Comparison of ENCODE assay signal across 20 cellular contexts in genomic region chr14:26282578-26282977, GRCh38.
DNase-seq lines count a peak whose midpoint lies in the region; TF ChIP-seq lines count a peak whose summit lies in the region.
"Had no signal": no experiment of that assay in that cellular context is flagged by ENCODE, and none has a peak within 500 bp of the region (broad histone marks: within the 10 kb centered on the region; RNA-seq: fewer than 3 reads in every experiment).

No MANE protein-coding gene starts in this region.

- H2AFZ ChIP-seq in smooth muscle cell (ENCODE audit: low read depth), result peak overlapping the region; percentile 54

- no peaks in the 10 kb centered on the region for H3K36me3 ChIP-seq in smooth muscle cell (ENCODE audit: low read depth)
- H3K36me3 ChIP-seq: SJCRH30 had no signal

- no peaks in the 10 kb centered on the region for H3K27me3 ChIP-seq in smooth muscle cell (ENCODE audit: low read depth)
- H3K27me3 ChIP-seq: SJCRH30 had no signal

- WGBS in smooth muscle cell (ENCODE audit: low lambda C conversion rate), result 69% methylated on average over 2 of the region's 2 CpGs

- TF ChIP-seq CTCF in smooth muscle cell (IDR thresholded peaks at IDR 0.05; ENCODE audit: borderline replicate concordance, insufficient read depth, poor library complexity, severe bottlenecking), result no peak

- H3K36me3 Mint-ChIP-seq in T-helper 2 cell treated with Interferon-gamma antibody and Interleukin-4, amounts not matched to agents 5 μg/mL and 100 μg/mL, for 36 hours (ENCODE audit: low read depth), result no peaks in the 10 kb centered on the region

- H3K27me3 Mint-ChIP-seq in T-helper 2 cell treated with Interferon-gamma antibody and Interleukin-4, amounts not matched to agents 5 μg/mL and 100 μg/mL, for 36 hours (ENCODE audit: low read depth), result no peaks in the 10 kb centered on the region
- H3K27me3 Mint-ChIP-seq: activated naive CD8-positive, alpha-beta T cell treated with anti-CD3 and anti-CD28 coated beads, Interleukin-2, amount 50 U/mL, for 24 hours had no signal

- no peaks in the 10 kb centered on the region for H3K79me2 ChIP-seq in smooth muscle cell (ENCODE audit: low read depth)

- no peak overlapping the region for H3K4me2 ChIP-seq in smooth muscle cell

- DNase-seq in NCI-H146 (lab: John Stamatoyannopoulos, UW), result peak; percentile 64
- peak; percentile 60 for DNase-seq in SHP77 treated with DMSO at 0.1 percent for 48 hours (lab: John Stamatoyannopoulos, UW)
- peak; percentile 78 for DNase-seq in fibroblast of peridontal ligament (ENCODE audit: extremely low read depth)
- no peak for DNase-seq in smooth muscle cell (lab: John Stamatoyannopoulos, UW; ENCODE audit: unreplicated experiment)
- DNase-seq in T1000 (lab: John Stamatoyannopoulos, UW), result no peak
- DNase-seq in superior temporal gyrus (ENCODE audit: extremely low spot score), result no peak
- DNase-seq in T-helper 2 cell treated with Interferon-gamma antibody and Interleukin-4, amounts not matched to agents 5 μg/mL and 100 μg/mL, for 36 hours (ENCODE audit: low spot score), result no peak
- DNase-seq: activated naive CD8-positive, alpha-beta T cell treated with anti-CD3 and anti-CD28 coated beads, Interleukin-2, amount 50 U/mL, for 24 hours; C1 segment of cervical spinal cord; central memory CD4-positive, alpha-beta T cell; DMS 273 treated with DMSO at 0.1 percent for 48 hours; effector CD8-positive, alpha-beta T cell; kidney glomerular epithelial cell; mesenchymal stem cell; MM.1S; NCI-H524 treated with DMSO at 0.1 percent for 48 hours; nephron progenitor cell; psoas muscle; SJCRH30; stimulated activated CD4-positive, alpha-beta T cell treated with anti-CD3 and anti-CD28 coated beads, Interleukin-12 subunit alpha, Interleukin-12 subunit beta, amount 100 ng/mL, for 4 hours had no signal

- H3K9ac ChIP-seq in smooth muscle cell (ENCODE audit: low read depth), result no peak overlapping the region

- H4K20me1 ChIP-seq in smooth muscle cell (ENCODE audit: low read depth), result no peaks in the 10 kb centered on the region

- H3K9me3 ChIP-seq in smooth muscle cell (replicated peaks; ENCODE audit: low read depth), result no peaks in the 10 kb centered on the region
- H3K9me3 ChIP-seq: psoas muscle, SJCRH30 had no signal

- H3K4me1 Mint-ChIP-seq in T-helper 2 cell treated with Interferon-gamma antibody and Interleukin-4, amounts not matched to agents 5 μg/mL and 100 μg/mL, for 36 hours (ENCODE audit: low read depth), result no peaks in the 10 kb centered on the region
- H3K4me1 Mint-ChIP-seq: activated naive CD8-positive, alpha-beta T cell treated with anti-CD3 and anti-CD28 coated beads, Interleukin-2, amount 50 U/mL, for 24 hours; nephron progenitor cell had no signal

- peaks cover 30% of the 10 kb centered on the region for H3K9me3 Mint-ChIP-seq in T-helper 2 cell treated with Interferon-gamma antibody and Interleukin-4, amounts not matched to agents 5 μg/mL and 100 μg/mL, for 36 hours
- H3K9me3 Mint-ChIP-seq: nephron progenitor cell had no signal

- H3K27ac ChIP-seq in smooth muscle cell (ENCODE audit: low read depth), result no peak overlapping the region
- H3K27ac ChIP-seq: psoas muscle, SJCRH30 had no signal

- H3K27ac Mint-ChIP-seq in T-helper 2 cell treated with Interferon-gamma antibody and Interleukin-4, amounts not matched to agents 5 μg/mL and 100 μg/mL, for 36 hours, result no peak overlapping the region
- H3K27ac Mint-ChIP-seq: activated naive CD8-positive, alpha-beta T cell treated with anti-CD3 and anti-CD28 coated beads, Interleukin-2, amount 50 U/mL, for 24 hours; nephron progenitor cell had no signal

- no peaks in the 10 kb centered on the region for H3F3A ChIP-seq in smooth muscle cell (ENCODE audit: low read depth)

- H3K4me3 Mint-ChIP-seq in T-helper 2 cell treated with Interferon-gamma antibody and Interleukin-4, amounts not matched to agents 5 μg/mL and 100 μg/mL, for 36 hours, result no peak overlapping the region
- H3K4me3 Mint-ChIP-seq: activated naive CD8-positive, alpha-beta T cell treated with anti-CD3 and anti-CD28 coated beads, Interleukin-2, amount 50 U/mL, for 24 hours; nephron progenitor cell had no signal

- peaks cover 14% of the 10 kb centered on the region for H3K4me1 ChIP-seq in smooth muscle cell (ENCODE audit: low read depth)
- H3K4me1 ChIP-seq: psoas muscle had no signal

- no peak overlapping the region for H3K4me3 ChIP-seq in smooth muscle cell
- H3K4me3 ChIP-seq: psoas muscle, SJCRH30 had no signal

Comparison
In these comparisons a context has a peak if more than half of its experiments do, and no peak if none do; other contexts are left out.
1. DNase-seq: peak in NCI-H146 (single experiment), SHP77 treated with DMSO at 0.1 percent for 48 hours (single experiment) and fibroblast of peridontal ligament (single experiment); none in smooth muscle cell (single experiment), T1000 (single experiment), superior temporal gyrus (single experiment) and T-helper 2 cell treated with Interferon-gamma antibody and Interleukin-4, amounts not matched to agents 5 μg/mL and 100 μg/mL, for 36 hours (single experiment).